9 cellular contexts compared by ENCODE assay signal in genomic region chr19:15836345-15836594, GRCh38. TPM values are rescaled to one million over a fixed set of nuclear protein-coding genes. Genes with fewer than 3 reads are reported as not detected.
DNase-seq lines count a peak whose midpoint lies in the region; ATAC-seq and TF ChIP-seq lines count a peak whose summit lies in the region.
"Had no signal": no experiment of that assay in that cellular context is flagged by ENCODE, and none has a peak within 500 bp of the region (broad histone marks: within the 10 kb centered on the region; RNA-seq: fewer than 3 reads in every experiment).

No MANE protein-coding gene starts in this region.

- no peaks in the 10 kb centered on the region for H4K20me1 ChIP-seq in GM23338 (replicated peaks; ENCODE audit: insufficient read depth)

- no peak overlapping the region for H2AFZ ChIP-seq in GM23338

- intact Hi-C loops in Caco-2 (cut with micrococcal nuclease; ENCODE audit: unreplicated experiment), result loop anchor here (10.0 kb wide), 1 partner anchor 349 kb away; the partner anchor contains the start of gene FAM32A
- intact Hi-C loops in adrenal gland (cut with DNase I), result no loop called here

- H3K4me1 ChIP-seq in Caco-2, result peaks cover 30% of the 10 kb centered on the region
- H3K4me1 ChIP-seq in adrenal gland (replicated peaks in 1 of 2), result no peaks in the 10 kb centered on the region
- peaks cover 0 to 1% of the 10 kb centered on the region in 2 donors for H3K4me1 ChIP-seq in lung (ENCODE audit: control insufficient read depth in 2 of 2, insufficient read depth in 2 of 2, low read length in 2 of 2)
- H3K4me1 ChIP-seq in GM23338 (ENCODE audit: insufficient read depth), result no peaks in the 10 kb centered on the region

- DNase-seq in Caco-2, result no peak
- no peak for DNase-seq in adrenal gland
- DNase-seq in lung (ENCODE audit: low spot score), result no peak
- no peak for DNase-seq in activated gamma-delta T cell treated with Interleukin-2 at 50 U/mL for 16 hours
- DNase-seq in GM23338 (ENCODE audit: low spot score), result no peak
- DNase-seq in hippocampal formation (lab: John Stamatoyannopoulos, UW), result no peak

- H3K9me3 ChIP-seq in Caco-2, result no peaks in the 10 kb centered on the region; the same call in 1 of the 2 replicates
- no peaks in the 10 kb centered on the region for H3K9me3 ChIP-seq in adrenal gland (replicated peaks in 1 of 3)
- H3K9me3 ChIP-seq in lung (ENCODE audit: control insufficient read depth in 2 of 2, insufficient read depth in 1 of 2, low read length in 1 of 2), result no peaks in the 10 kb centered on the region

- H3K4me1 Mint-ChIP-seq in Caco-2 (ENCODE audit: low read depth, unreplicated experiment) (peaks cover 14% of the 10 kb centered on the region), GM23338 (no peaks in the 10 kb centered on the region)

- H3K4me3 ChIP-seq in Caco-2 (ENCODE audit: low read depth, low read length) (peak overlapping the region; percentile 68), adrenal gland (peak overlapping the region; percentile 34 to 93 (median 79)), lung (peak overlapping the region; percentile 76), GM23338 (no peak overlapping the region)

- TF ChIP-seq POLR2A in adrenal gland (IDR thresholded peaks at IDR 0.05), result no peak

- H3K27ac ChIP-seq in adrenal gland (peak overlapping the region; percentile 90 to 98 (median 95)), lung (ENCODE audit: low read depth in 1 of 2, low read length in 1 of 2) (peak overlapping the region; percentile 93 to 99), GM23338 (ENCODE audit: low read depth) (no peak overlapping the region)

- H3K36me3 Mint-ChIP-seq in Caco-2 (ENCODE audit: insufficient read depth, unreplicated experiment), result peaks cover 24% of the 10 kb centered on the region
- H3K36me3 Mint-ChIP-seq in GM23338 (ENCODE audit: low read depth), result peaks cover 15% of the 10 kb centered on the region

- H3K27me3 ChIP-seq in Caco-2 (replicated peaks; ENCODE audit: control insufficient read depth, insufficient read depth, low read length) (no peaks in the 10 kb centered on the region), adrenal gland (no peaks in the 10 kb centered on the region), lung (ENCODE audit: control insufficient read depth, insufficient read depth) (no peaks in the 10 kb centered on the region), GM23338 (ENCODE audit: insufficient read depth) (no peaks in the 10 kb centered on the region)

- H3F3A ChIP-seq in GM23338 (replicated peaks; ENCODE audit: low read depth), result no peaks in the 10 kb centered on the region

- POLR2A ChIA-PET in Caco-2 (lab: Charles Lee), result interaction anchor here (0.8 to 1.7 kb wide), 4 partner anchors 8 to 361 kb away, joined by 3 to 16 read pairs (median 7); partner anchors contain the start of gene FAM32A

- H3K27ac Mint-ChIP-seq in Caco-2 (ENCODE audit: unreplicated experiment) (peak overlapping the region; percentile 94), GM23338 (no peak overlapping the region)

- H3K36me3 ChIP-seq in Caco-2 (ENCODE audit: control insufficient read depth, insufficient read depth, low read length), result no peaks in the 10 kb centered on the region
- no peaks in the 10 kb centered on the region for H3K36me3 ChIP-seq in adrenal gland (replicated peaks in 1 of 2)
- H3K36me3 ChIP-seq in lung (ENCODE audit: control insufficient read depth in 2 of 2, insufficient read depth in 2 of 2, low read length in 2 of 2), result no peaks in the 10 kb centered on the region
- peaks cover 3% of the 10 kb centered on the region; the same call in 1 of the 2 replicates for H3K36me3 ChIP-seq in GM23338 (ENCODE audit: insufficient read depth)

- CTCF ChIA-PET in Caco-2 (lab: Charles Lee), result interaction anchor here (0.5 to 1.2 kb wide), 5 partner anchors 26 to 788 kb away, joined by 3 to 5 read pairs (median 4); partner anchors contain the start of gene FAM32A

- no peaks in the 10 kb centered on the region for H3K9me3 Mint-ChIP-seq in Caco-2 (ENCODE audit: unreplicated experiment)
- H3K9me3 Mint-ChIP-seq in GM23338, result peaks cover 42% of the 10 kb centered on the region

- H3K79me2 ChIP-seq in GM23338 (replicated peaks; ENCODE audit: insufficient read depth), result no peaks in the 10 kb centered on the region

- no peak overlapping the region for H3K4me2 ChIP-seq in GM23338

- H3K4me3 Mint-ChIP-seq in Caco-2 (ENCODE audit: unreplicated experiment) (peak overlapping the region; percentile 76), GM23338 (no peak overlapping the region)

- WGBS in adrenal gland, 4 donors, result 0 to 1% (median 0%) methylated on average over 8 to 18 of the region's 18 CpGs
- WGBS in lung, 2 donors, result 0 to 1% methylated on average over 16 to 18 of the region's 18 CpGs

- peak; percentile 23 for ATAC-seq in HG03439 (IDR thresholded peaks at IDR 0.05; ENCODE audit: unreplicated experiment)
- ATAC-seq in lung (ENCODE audit: insufficient read depth, low FRiP score), result peak; percentile 8
- no peak for ATAC-seq in GM23338
- no peak for ATAC-seq in GM21786 (IDR thresholded peaks at IDR 0.05; ENCODE audit: unreplicated experiment)

- no peaks in the 10 kb centered on the region for H3K9me2 ChIP-seq in GM23338 (ENCODE audit: insufficient read depth)

- TF ChIP-seq CTCF in Caco-2 (IDR thresholded peaks at IDR 0.05; ENCODE audit: insufficient read depth in 1 of 2, low read depth in 1 of 2, low read length in 1 of 2, severe bottlenecking in 1 of 2, unreplicated experiment in 1 of 2) (no peak), adrenal gland (IDR thresholded peaks at IDR 0.05) (no peak), lung (IDR thresholded peaks at IDR 0.05; ENCODE audit: control extremely low read depth, extremely low read depth) (no peak), GM23338 (conservative IDR thresholded peaks at IDR 0.05; ENCODE audit: low read depth in 2 of 2) (no peak)

- BruUV-seq in Caco-2 (replicated peaks; lab: Mats Ljungman, UMichigan), result TSS peak; percentile 30

- H3K27me3 Mint-ChIP-seq in Caco-2 (ENCODE audit: insufficient read depth, unreplicated experiment) (no peaks in the 10 kb centered on the region), GM23338 (ENCODE audit: insufficient read depth, low read depth, poor library complexity) (peaks cover under 1% of the 10 kb centered on the region)

RNA-seq across cellular contexts. Expression of gene OR10H1, which starts 20.8 kb away (rescaled TPM):
- total RNA-seq in Caco-2 (2022) (not detected in 2 replicates), adrenal gland (not detected), lung (not detected)
- polyA plus RNA-seq in adrenal gland (not detected), lung (not detected), GM23338 (2016; fragmentation: Nextera tagmentation; extraction: Ambion mirVana) (0.05 TPM in 1 of 2 replicates, not detected in the other)
- not detected in 2 replicates for total RNA-seq in GM23338 (2014; rRNA removed; shearing (Covaris generic))
- total RNA-seq: myocyte had no signal

RNA-seq across cellular contexts. Expression of gene OR10H5, which starts 48.8 kb away (rescaled TPM):
- not detected in 2 replicates for total RNA-seq in Caco-2 (2022)
- not detected for total RNA-seq in adrenal gland
- not detected for polyA plus RNA-seq in adrenal gland
- total RNA-seq in lung, result not detected
- not detected for polyA plus RNA-seq in lung
- total RNA-seq in GM23338 (2014; rRNA removed; shearing (Covaris generic)), result not detected in 2 replicates
- polyA plus RNA-seq in GM23338 (2016; fragmentation: Nextera tagmentation; extraction: Ambion mirVana), result not detected in 2 replicates
- total RNA-seq: myocyte had no signal

Comparison
In these comparisons a context has a peak if more than half of its experiments do, and no peak if none do; other contexts are left out.
1. ATAC-seq: peak in HG03439 (single experiment) and lung (single experiment); none in GM23338 (single experiment) and GM21786 (single experiment).